8 cellular contexts compared by ENCODE assay signal in the genomic region with DNA sequence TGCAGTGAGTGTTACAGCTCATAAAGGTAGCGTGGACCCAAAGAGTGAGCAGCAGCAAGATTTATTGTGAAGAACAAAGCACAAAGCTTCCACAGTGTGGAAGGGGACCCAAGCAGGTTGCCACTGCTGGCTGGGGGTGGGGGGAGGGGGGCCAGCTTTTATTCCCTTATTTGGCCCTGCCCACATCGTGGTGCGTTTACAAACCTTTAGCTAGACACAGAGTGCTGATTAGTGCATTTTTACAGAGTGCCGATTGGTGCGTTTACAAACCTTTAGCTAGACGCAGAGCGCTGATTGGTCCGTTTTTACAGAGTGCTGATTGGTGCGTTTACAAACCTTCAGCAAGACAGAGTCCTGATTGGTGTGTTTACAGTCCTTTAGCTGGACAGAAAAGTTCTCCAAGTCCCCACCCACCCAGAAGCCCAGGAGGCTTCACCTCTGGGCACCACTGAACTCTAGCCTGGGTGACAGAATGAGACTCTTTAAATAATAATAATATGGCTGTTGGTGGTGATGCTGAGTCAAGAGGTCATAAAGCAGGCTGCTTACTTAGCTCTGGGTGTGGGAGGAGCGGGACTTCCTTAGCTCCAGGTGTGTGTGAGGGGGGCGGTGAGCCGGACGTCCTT. TPM values are rescaled to one million over a fixed set of nuclear protein-coding genes. Genes with fewer than 3 reads are reported as not detected.
DNase-seq lines count a peak whose midpoint lies in the region; ATAC-seq and TF ChIP-seq lines count a peak whose summit lies in the region.
"Not testable (repeated sequence)": the region's sequence is repeated elsewhere in the genome, so short reads cannot be mapped to it uniquely, and the experiment has no call there.

No MANE protein-coding gene starts in this region.

- POLR2A ChIA-PET in PC-9 (lab: Charles Lee; ENCODE audit: unreplicated experiment), result interaction anchor here (0.6 to 1.5 kb wide), 8 partner anchors 11 to 107 kb away, joined by 3 to 63 read pairs (median 4); no protein-coding TSS in a partner anchor

- not testable (repeated sequence) for H3K36me3 Mint-ChIP-seq in activated naive CD4-positive, alpha-beta T cell treated with anti-CD3 and anti-CD28 coated beads, Interleukin-2, amount 50 U/mL, for 24 hours

- H3K4me3 Mint-ChIP-seq in activated naive CD4-positive, alpha-beta T cell treated with anti-CD3 and anti-CD28 coated beads, Interleukin-2, amount 50 U/mL, for 24 hours, result peak overlapping the region; percentile 84

- H3K4me1 ChIP-seq in PC-9 (replicated peaks; ENCODE audit: insufficient read depth) (peaks cover 31% of the 10 kb centered on the region), muscle layer of duodenum (ENCODE audit: control insufficient read depth in 1 of 2, insufficient read depth in 2 of 2, low read length in 2 of 2) (peaks cover 0 to 16% of the 10 kb centered on the region in 2 donors), stomach smooth muscle (ENCODE audit: control insufficient read depth, insufficient read depth, low read length) (peaks cover 15% of the 10 kb centered on the region)

- H3K27ac Mint-ChIP-seq in activated naive CD4-positive, alpha-beta T cell treated with anti-CD3 and anti-CD28 coated beads, Interleukin-2, amount 50 U/mL, for 24 hours, result peak overlapping the region; percentile 84

- not testable (repeated sequence) for H2AFZ ChIP-seq in PC-9

- not testable (repeated sequence) for H3K9me3 Mint-ChIP-seq in activated naive CD4-positive, alpha-beta T cell treated with anti-CD3 and anti-CD28 coated beads, Interleukin-2, amount 50 U/mL, for 24 hours

- not testable (repeated sequence) for H3K9me2 ChIP-seq in PC-9 (ENCODE audit: insufficient read depth)

- not testable (repeated sequence) for H3K36me3 ChIP-seq in PC-9 (ENCODE audit: low read depth); muscle layer of duodenum (ENCODE audit: control insufficient read depth in 1 of 2, insufficient read depth in 2 of 2, low read length in 2 of 2); stomach smooth muscle (ENCODE audit: control insufficient read depth in 2 of 2, insufficient read depth in 2 of 2, low read length in 2 of 2)

- H3K9me3 ChIP-seq in PC-9 (ENCODE audit: insufficient read depth, low read depth); muscle layer of duodenum (ENCODE audit: control insufficient read depth in 1 of 2, low read length in 2 of 2); stomach smooth muscle (ENCODE audit: control insufficient read depth in 2 of 2, low read length in 2 of 2): not testable (repeated sequence)

- peak overlapping the region; percentile 62 for H3K27ac ChIP-seq in PC-9
- not testable (repeated sequence) for H3K27ac ChIP-seq in muscle layer of duodenum (ENCODE audit: low read length)
- H3K27ac ChIP-seq in stomach smooth muscle (ENCODE audit: low read length), result peak overlapping the region; percentile 64

- ATAC-seq in GM21576 (IDR thresholded peaks at IDR 0.05; ENCODE audit: unreplicated experiment), result peak; percentile 47
- peak; percentile 64 for ATAC-seq in HG03442 (IDR thresholded peaks at IDR 0.05; ENCODE audit: unreplicated experiment)

- H3K79me2 ChIP-seq in PC-9 (ENCODE audit: low read depth), result peaks cover 86% of the 10 kb centered on the region

- H3K4me3 ChIP-seq in PC-9 (peak overlapping the region; percentile 51; the same call in 1 of the 2 replicates), fibroblast of pulmonary artery (replicated peaks; ENCODE audit: low read depth, low read length) (peak overlapping the region; percentile 59), muscle layer of duodenum (ENCODE audit: low read depth in 1 of 2, low read length in 2 of 2) (peak overlapping the region; percentile 21 to 53), stomach smooth muscle (ENCODE audit: low read length in 2 of 2) (peak overlapping the region in 1 of 2 donors; percentile 60)

- intact Hi-C loops in PC-9 (cut with micrococcal nuclease; ENCODE audit: unreplicated experiment), result loop anchor here (1.0 kb wide), 1 partner anchor 80 kb away; no protein-coding TSS in a partner anchor

- peaks cover 52% of the 10 kb centered on the region for H3F3A ChIP-seq in PC-9 (ENCODE audit: insufficient read depth, low read depth)

- TF ChIP-seq CTCF in PC-9 (conservative IDR thresholded peaks at IDR 0.05); fibroblast of pulmonary artery (IDR thresholded peaks at IDR 0.05; ENCODE audit: low read length, missing control alignments): not testable (repeated sequence)

- not testable (repeated sequence) for H3K27me3 ChIP-seq in PC-9 (ENCODE audit: insufficient read depth, low read depth); muscle layer of duodenum (ENCODE audit: low read depth, low read length); stomach smooth muscle (ENCODE audit: control insufficient read depth in 1 of 2, insufficient read depth in 2 of 2, low read length in 2 of 2)

- not testable (repeated sequence) for H3K27me3 Mint-ChIP-seq in activated naive CD4-positive, alpha-beta T cell treated with anti-CD3 and anti-CD28 coated beads, Interleukin-2, amount 50 U/mL, for 24 hours

- peaks cover 56% of the 10 kb centered on the region for H3K4me1 Mint-ChIP-seq in activated naive CD4-positive, alpha-beta T cell treated with anti-CD3 and anti-CD28 coated beads, Interleukin-2, amount 50 U/mL, for 24 hours

- not testable (repeated sequence) for H4K20me1 ChIP-seq in PC-9 (ENCODE audit: insufficient read depth)

- peak; percentile 32 for DNase-seq in DMS79 treated with DMSO at 0.1 percent for 48 hours (lab: John Stamatoyannopoulos, UW)
- peak; percentile 37 to 75 for DNase-seq in PC-9
- DNase-seq in fibroblast of pulmonary artery (ENCODE audit: low read depth), result peak; percentile 30

- CTCF ChIA-PET in PC-9 (lab: Charles Lee), result interaction anchor here (0.5 to 2.0 kb wide), 5 partner anchors 16 to 469 kb away, joined by 3 to 16 read pairs (median 3); no protein-coding TSS in a partner anchor

- peak overlapping the region; percentile 75 for H3K4me2 ChIP-seq in PC-9

- not testable (repeated sequence) for BruUV-seq in PC-9 (replicated peaks; lab: Mats Ljungman, UMichigan)

- peak overlapping the region; percentile 47 to 52 for H3K9ac ChIP-seq in stomach smooth muscle (ENCODE audit: low read length in 2 of 2)

RNA-seq across cellular contexts. Expression of gene DYNC2I1, which starts 6.7 kb away (rescaled TPM):
- total RNA-seq in PC-9 (2021), result 34.8 and 35.4 TPM in 2 replicates

RNA-seq across cellular contexts. Expression of gene ESYT2, which starts 33.8 kb away (rescaled TPM):
- total RNA-seq in PC-9 (2021), result 124 and 162 TPM in 2 replicates
